9 cellular contexts compared by ENCODE assay signal in the genomic region with DNA sequence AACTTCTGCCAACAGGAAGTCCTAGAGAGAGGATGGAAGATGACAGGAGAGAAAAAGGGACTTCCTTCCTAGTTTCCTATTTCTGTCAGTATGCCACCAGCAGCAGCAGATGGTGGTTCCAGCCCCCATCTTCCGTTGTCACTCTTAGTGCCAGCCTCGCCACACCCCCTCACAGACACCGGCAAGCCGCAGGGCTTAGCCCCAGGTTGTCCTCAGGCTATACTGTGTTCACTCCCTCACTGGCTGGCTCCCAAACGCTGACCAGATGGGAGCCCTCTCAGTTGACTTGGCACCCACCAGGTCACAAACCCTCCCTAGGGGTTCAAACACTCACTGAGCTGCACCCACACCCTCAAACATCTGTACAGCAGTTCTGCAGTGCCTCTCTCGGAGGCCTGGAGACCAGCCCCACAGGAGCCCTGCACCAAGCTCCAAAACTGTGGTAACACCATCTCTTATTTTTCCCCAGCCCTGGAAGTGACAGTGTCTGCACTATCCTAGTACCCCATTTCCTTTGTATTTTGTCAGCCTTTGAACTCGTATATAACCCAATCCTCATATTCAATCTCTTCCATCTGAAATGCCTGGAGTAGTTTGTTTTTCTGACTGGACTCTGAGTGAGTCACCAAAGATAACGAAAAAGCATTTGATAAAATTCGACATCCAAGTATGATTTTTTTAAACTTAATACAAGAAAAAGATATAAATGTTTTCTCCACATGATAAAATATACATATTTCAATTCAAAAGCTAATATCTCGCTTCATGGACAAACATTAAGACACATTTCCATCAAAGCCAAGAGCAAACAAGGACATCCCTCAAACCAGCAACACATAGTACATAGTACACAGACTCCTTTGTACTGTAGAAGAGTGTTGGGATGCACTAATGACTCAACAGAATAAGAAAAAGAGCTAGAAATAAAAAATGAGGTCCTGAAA. TPM values are rescaled to one million over a fixed set of nuclear protein-coding genes. Genes with fewer than 3 reads are reported as not detected.
DNase-seq lines count a peak whose midpoint lies in the region; ATAC-seq, FAIRE-seq and TF ChIP-seq lines count a peak whose summit lies in the region.
"Had no signal": no experiment of that assay in that cellular context is flagged by ENCODE, and none has a peak within 500 bp of the region (broad histone marks: within the 10 kb centered on the region; RNA-seq: fewer than 3 reads in every experiment).

No MANE protein-coding gene starts in this region.

- DNase-seq in EH (ENCODE audit: low read depth) (peak; percentile 49), RWPE1 (ENCODE audit: low spot score) (no peak), H1 (ENCODE audit: low read depth in 1 of 2, low spot score in 2 of 2) (no peak), posterior cingulate gyrus (peak in 6 of 10 donors; percentile 17 to 86 (median 37)), NOMO-1 treated with dmso at 0.1 percent for 144 hours (lab: John Stamatoyannopoulos, UW; ENCODE audit: unreplicated experiment) (no peak), NCI-H2107 (lab: John Stamatoyannopoulos, UW) (no peak)
- DNase-seq: glutamatergic neuron had no signal

- FAIRE-seq in H1 (lab: Jason Lieb, UNC), result no peak

- H3K23ac ChIP-seq in H1 (ENCODE audit: insufficient read length), result no peak overlapping the region

- no peak overlapping the region for H3K56ac ChIP-seq in H1 (replicated peaks; ENCODE audit: insufficient read length, low read depth, low read length)

- TF ChIP-seq RAD21 in H1 (IDR thresholded peaks at IDR 0.05 in 1 of 2, conservative IDR thresholded peaks at IDR 0.05 in 1 of 2; ENCODE audit: low read depth in 2 of 2, low read length in 2 of 2), result no peak

- no peaks in the 10 kb centered on the region for H3K23me2 ChIP-seq in H1 (ENCODE audit: low read depth, low read length)

- peaks cover 0 to 93% of the 10 kb centered on the region in 2 experiments; a peak in 3 of 4 replicates for H3K79me2 ChIP-seq in H1 (ENCODE audit: control insufficient read depth in 1 of 2, insufficient read depth in 2 of 2, low read length in 2 of 2)

- CTCF ChIA-PET in RWPE1 (lab: Yijun Ruan, JAX), result interaction anchor here (0.6 kb wide), 1 partner anchor 106 kb away, joined by 3 read pairs; no protein-coding TSS in a partner anchor
- CTCF ChIA-PET in H1 (lab: Charles Lee; ENCODE audit: partially characterized antibody), result interaction anchor here (0.7 kb wide), 1 partner anchor 30 kb away, joined by 3 read pairs; no protein-coding TSS in a partner anchor

- no peak overlapping the region for H4K8ac ChIP-seq in H1 (ENCODE audit: extremely low read depth, insufficient read depth, low read length)

- H3K9me3 ChIP-seq in H1 (ENCODE audit: insufficient read depth in 2 of 2, low read depth in 1 of 2, low read length in 1 of 2), result no peaks in the 10 kb centered on the region

- H3K4me3 ChIP-seq in H1 (ENCODE audit: extremely low read depth in 1 of 4, insufficient read depth in 2 of 4, low read depth in 3 of 4, low read length in 4 of 4), result no peak overlapping the region

- 0 out of 2 replicates have a peak overlapping the region, but pooled peaks have one; percentile 20 for H2BK5ac ChIP-seq in H1 (ENCODE audit: low read depth, low read length)

- H3K18ac ChIP-seq in H1 (ENCODE audit: extremely low read depth, low read length), result no peak overlapping the region

- H3K9ac ChIP-seq in H1 (replicated peaks in 1 of 4; ENCODE audit: extremely low read depth in 1 of 4, low read depth in 3 of 4, low read length in 3 of 4), result no peak overlapping the region

- no peak overlapping the region for H2BK12ac ChIP-seq in H1 (ENCODE audit: low read depth, low read length)

- WGBS in H1 (ENCODE audit: extremely low coverage in 1 of 2, insufficient coverage in 1 of 2, insufficient read length in 1 of 2, insufficient replicate concordance in 2 of 2, low coverage in 1 of 2, low lambda C conversion rate in 2 of 2, missing lambda C conversion rate in 1 of 2), 2 experiments, result 91% methylated on average over 10 of the region's 10 CpGs; no CpG with 5 or more reads in 1 of the 2 experiments

- H3K79me1 ChIP-seq in H1 (ENCODE audit: low read depth, low read length), result peaks cover 13% of the 10 kb centered on the region; the same call in 1 of the 2 replicates

- H3K27me3 ChIP-seq in H1 (replicated peaks in 1 of 4; ENCODE audit: control insufficient read depth in 3 of 4, extremely low read depth in 1 of 4, insufficient read depth in 3 of 4, low read length in 3 of 4), result no peaks in the 10 kb centered on the region

- no peak for TF ChIP-seq POLR2A in H1 (IDR thresholded peaks at IDR 0.05; ENCODE audit: control extremely low read depth in 1 of 2, low read depth in 2 of 2, low read length in 2 of 2)

- no peak overlapping the region for H4K91ac ChIP-seq in H1 (replicated peaks; ENCODE audit: insufficient read length, low read length)

- no peak overlapping the region for H3K4ac ChIP-seq in H1 (replicated peaks; ENCODE audit: insufficient read length, low read depth, low read length)

- no peak overlapping the region for H4K5ac ChIP-seq in H1 (ENCODE audit: insufficient read length, low read depth, low read length)

- intact Hi-C loops in posterior cingulate gyrus (cut with DNase I), result no loop called here

- H3K36me3 ChIP-seq in H1 (ENCODE audit: control insufficient read depth in 2 of 4, insufficient read depth in 4 of 4, low read length in 3 of 4), result no peaks in the 10 kb centered on the region; a peak in 1 of 8 replicates

- 0 out of 2 replicates have a peak overlapping the region, but pooled peaks have one; percentile 16 for H2BK15ac ChIP-seq in H1 (ENCODE audit: low read length)

- H3K4me2 ChIP-seq in H1 (ENCODE audit: insufficient read depth in 1 of 2, low read depth in 2 of 2, low read length in 2 of 2), result no peak overlapping the region

- H4K20me1 ChIP-seq in H1 (replicated peaks in 1 of 2; ENCODE audit: control insufficient read depth in 1 of 2, insufficient read depth in 2 of 2, low read length in 2 of 2), result peaks cover 7 to 20% of the 10 kb centered on the region in 2 experiments

- ATAC-seq in GM21526 (IDR thresholded peaks at IDR 0.05; ENCODE audit: low FRiP score, unreplicated experiment) (no peak), GM21367 (IDR thresholded peaks at IDR 0.05; ENCODE audit: unreplicated experiment) (no peak)

- no peak for TF ChIP-seq EP300 in H1 (IDR thresholded peaks at IDR 0.05; ENCODE audit: borderline replicate concordance in 1 of 2, low read depth in 2 of 2, low read length in 2 of 2)

- no peak overlapping the region for H2BK20ac ChIP-seq in H1 (ENCODE audit: low read length)

- peaks cover 4 to 32% (median 14%) of the 10 kb centered on the region in 4 experiments; a peak in 6 of 7 replicates for H3K4me1 ChIP-seq in H1 (replicated peaks in 1 of 4; ENCODE audit: control insufficient read depth in 3 of 4, insufficient read depth in 4 of 4, low read length in 3 of 4)

- no peak overlapping the region for H2AK5ac ChIP-seq in H1 (ENCODE audit: low read depth, low read length)

- no peak overlapping the region for H2BK120ac ChIP-seq in H1 (replicated peaks; ENCODE audit: low read depth, low read length)

- H2AFZ ChIP-seq in H1 (ENCODE audit: low read length), result no peak overlapping the region

- no peak overlapping the region for H3K14ac ChIP-seq in H1 (ENCODE audit: insufficient read length)

- H3K27ac ChIP-seq in RWPE1 (peak overlapping the region; percentile 71), H1 (ENCODE audit: low read depth, low read length) (no peak overlapping the region)

- POLR2A ChIA-PET in RWPE1 (lab: Yijun Ruan, JAX; ENCODE audit: low non-redundant PET) (no interaction called here), H1 (lab: Charles Lee; ENCODE audit: partially characterized antibody) (interaction anchor here (1.0 kb wide), 1 partner anchor 15 kb away, joined by 3 read pairs; no protein-coding TSS in a partner anchor)

- no peak for TF ChIP-seq CTCF in RWPE1 (conservative IDR thresholded peaks at IDR 0.05; ENCODE audit: low read depth)
- no peak for TF ChIP-seq CTCF in H1 (IDR thresholded peaks at IDR 0.05; ENCODE audit: control extremely low read depth in 1 of 3, insufficient read depth in 1 of 3, low read depth in 1 of 3, low read length in 3 of 3)

TF ChIP-seq in H1, 55 proteins besides CTCF, POLR2A, EP300 and RAD21:
- no peak for TF ChIP-seq ZNF274 (IDR thresholded peaks at IDR 0.05; ENCODE audit: borderline replicate concordance, extremely low read depth, low read length)
- no peak for TF ChIP-seq EGR1 (IDR thresholded peaks at IDR 0.05; ENCODE audit: borderline replicate concordance, low read depth, low read length)
- no peak for TF ChIP-seq BACH1 (IDR thresholded peaks at IDR 0.05; ENCODE audit: low read length)
- no peak for TF ChIP-seq KDM1A (IDR thresholded peaks at IDR 0.05; ENCODE audit: borderline replicate concordance, low read length)
- TF ChIP-seq EZH2 (IDR thresholded peaks at IDR 0.05; ENCODE audit: low read depth, low read length, severe bottlenecking), result no peak
- TF ChIP-seq TAF1 (IDR thresholded peaks at IDR 0.05; ENCODE audit: low read depth, low read length), result no peak
- TF ChIP-seq SRF (IDR thresholded peaks at IDR 0.05; ENCODE audit: low read depth, low read length), result no peak
- TF ChIP-seq SIX5 (IDR thresholded peaks at IDR 0.05; ENCODE audit: low read depth, low read length), result no peak

RNA-seq across cellular contexts. Expression of a gene that starts 34.5 kb away (rescaled TPM):
- 23.5 and 24.5 TPM in 2 replicates for total RNA-seq in H1 (2021; fragmentation: NEBNext Ultra II Directional; extraction: Animal tissue kit (Norgen Biotek cat#: 25700))
- polyA plus RNA-seq in H1 (2011; rRNA removed), result 9.6 and 11.0 TPM in 2 replicates
- 10.2 TPM for polyA plus RNA-seq in H1 (2011; cell fraction: cytosol; rRNA removed)
- 19.1 TPM for polyA plus RNA-seq in H1 (2011; cell fraction: nucleus; rRNA removed)
- 15.1 to 16.5 TPM (median 15.9 TPM) in 4 replicates for polyA plus RNA-seq in H1 (2012, experiment 1 of 2)
- polyA plus RNA-seq in H1 (2012, experiment 2 of 2), result 6.2 TPM
- 13.1 TPM for polyA plus RNA-seq in H1 (2013, experiment 1 of 2)
- 12.0 TPM for polyA plus RNA-seq in H1 (2013, experiment 2 of 2)
- 12.4 and 15.7 TPM in 2 replicates for polyA minus RNA-seq in H1 (2011; rRNA and poly(A)+ RNA removed)
- 6.5 TPM for polyA minus RNA-seq in H1 (2011; cell fraction: cytosol; rRNA and poly(A)+ RNA removed)
- 16.3 TPM for polyA minus RNA-seq in H1 (2011; cell fraction: nucleus; rRNA and poly(A)+ RNA removed)

Comparison
In these comparisons a context has a peak if more than half of its experiments do, and no peak if none do; other contexts are left out.
1. DNase-seq: peak in EH (single experiment) and posterior cingulate gyrus (6 of 10); none in RWPE1 (single experiment), H1 (0 of 2), NOMO-1 treated with dmso at 0.1 percent for 144 hours (single experiment) and NCI-H2107 (single experiment).